ENCODE assay signal across 20 cellular contexts in genomic region chr4:188960411-188961093, GRCh38.
DNase-seq lines count a peak whose midpoint lies in the region; ATAC-seq, FAIRE-seq and TF ChIP-seq lines count a peak whose summit lies in the region.
"Had no signal": no experiment of that assay in that cellular context is flagged by ENCODE, and none has a peak within 500 bp of the region (broad histone marks: within the 10 kb centered on the region; RNA-seq: fewer than 3 reads in every experiment).

No MANE protein-coding gene starts in this region.

- peak overlapping the region; percentile 43 for H3K4me2 ChIP-seq in skeletal muscle satellite cell (ENCODE audit: low read length)

- H3K4me1 ChIP-seq in left ventricle myocardium inferior (peaks cover 3% of the 10 kb centered on the region), right atrium auricular region (no peaks in the 10 kb centered on the region), skeletal muscle satellite cell (ENCODE audit: control insufficient read depth, insufficient read depth, low read length) (peaks cover 16% of the 10 kb centered on the region)
- H3K4me1 ChIP-seq: colonic mucosa had no signal

- H3K36me3 ChIP-seq in left ventricle myocardium inferior (no peaks in the 10 kb centered on the region), right atrium auricular region (no peaks in the 10 kb centered on the region), skeletal muscle satellite cell (ENCODE audit: insufficient read depth, low read length) (no peaks in the 10 kb centered on the region)
- H3K36me3 ChIP-seq: colonic mucosa had no signal

- DNase-seq in left ventricle myocardium inferior = no peak
- DNase-seq in right atrium auricular region (ENCODE audit: low spot score) = no peak
- peak; percentile 26 for DNase-seq in HTR-8/SVneo (ENCODE audit: insufficient read length, low spot score)
- peak; percentile 89 for DNase-seq in dermis blood vessel endothelial cell
- DNase-seq in ureter (ENCODE audit: low spot score) = no peak
- DNase-seq in NOMO-1 treated with dmso at 0.1 percent for 144 hours (lab: John Stamatoyannopoulos, UW; ENCODE audit: unreplicated experiment) = no peak
- DNase-seq: activated CD4-positive, alpha-beta T cell treated with anti-CD3 and anti-CD28 coated beads for 48 hours; CD4-positive, CD25-positive, alpha-beta regulatory T cell; colonic mucosa; DMS 273 treated with DMSO at 0.1 percent for 48 hours; immature natural killer cell; KG1; NCI-H2029 treated with DMSO at 0.1 percent for 48 hours; NCI-H510A treated with DMSO at 0.1 percent for 48 hours had no signal

- no peaks in the 10 kb centered on the region for H3K27me3 ChIP-seq in left ventricle myocardium inferior (ENCODE audit: low read depth)
- no peaks in the 10 kb centered on the region for H3K27me3 ChIP-seq in right atrium auricular region
- H3K27me3 ChIP-seq in skeletal muscle satellite cell (ENCODE audit: control insufficient read depth, insufficient read depth, low read length) = no peaks in the 10 kb centered on the region
- H3K27me3 ChIP-seq: colonic mucosa had no signal

- no peak for ATAC-seq in GM21360 (IDR thresholded peaks at IDR 0.05; ENCODE audit: unreplicated experiment)
- ATAC-seq: activated naive CD4-positive, alpha-beta T cell treated with anti-CD3 and anti-CD28 coated beads, Interleukin-2, amount 50 U/mL, for 72 hours had no signal

- H3K9ac ChIP-seq in skeletal muscle satellite cell (ENCODE audit: low read depth, low read length) = no peak overlapping the region

- no peak for TF ChIP-seq CTCF in left ventricle myocardium inferior (IDR thresholded peaks at IDR 0.05; ENCODE audit: borderline replicate concordance)
- TF ChIP-seq CTCF in right atrium auricular region (IDR thresholded peaks at IDR 0.05) = no peak

- H3K4me3 ChIP-seq in left ventricle myocardium inferior = no peak overlapping the region
- no peak overlapping the region for H3K4me3 ChIP-seq in right atrium auricular region
- H3K4me3 ChIP-seq in skeletal muscle satellite cell (ENCODE audit: low read length) = peak overlapping the region; percentile 15
- H3K4me3 ChIP-seq: colonic mucosa had no signal

- intact Hi-C loops in left ventricle myocardium inferior (cut with micrococcal nuclease) = no loop called here

- FAIRE-seq in HTR-8/SVneo (lab: Jason Lieb, UNC) = no peak
- FAIRE-seq: GM12892, H1 had no signal

- peaks cover 6% of the 10 kb centered on the region for H3K9me3 ChIP-seq in left ventricle myocardium inferior (replicated peaks)
- no peaks in the 10 kb centered on the region for H3K9me3 ChIP-seq in right atrium auricular region
- no peaks in the 10 kb centered on the region for H3K9me3 ChIP-seq in skeletal muscle satellite cell (replicated peaks; ENCODE audit: low read length)
- H3K9me3 ChIP-seq: colonic mucosa had no signal

- peak overlapping the region; percentile 48 for H3K27ac ChIP-seq in left ventricle myocardium inferior (replicated peaks)
- H3K27ac ChIP-seq in right atrium auricular region = no peak overlapping the region
- H3K27ac ChIP-seq: colonic mucosa, RWPE1 had no signal

Comparison
In these comparisons a context has a peak if more than half of its experiments do, and no peak if none do; other contexts are left out.
1. DNase-seq: peak in HTR-8/SVneo (single experiment) and dermis blood vessel endothelial cell (single experiment); none in left ventricle myocardium inferior (single experiment), right atrium auricular region (single experiment), ureter (single experiment) and NOMO-1 treated with dmso at 0.1 percent for 144 hours (single experiment).